ENCODE assay signal across 18 cellular contexts in genomic region chr16:84198401-84198800, GRCh38. TPM values are rescaled to one million over a fixed set of nuclear protein-coding genes. Genes with fewer than 3 reads are reported as not detected.
DNase-seq lines count a peak whose midpoint lies in the region; ATAC-seq and TF ChIP-seq lines count a peak whose summit lies in the region.
"Had no signal": no experiment of that assay in that cellular context is flagged by ENCODE, and none has a peak within 500 bp of the region (broad histone marks: within the 10 kb centered on the region; RNA-seq: fewer than 3 reads in every experiment).

No MANE protein-coding gene starts in this region.

- in situ Hi-C loops in gastrocnemius medialis (cut with MboI; ENCODE audit: low sequenced_read_pairs in 4 of 4) = loop anchor here in 2 of 4 donors (25.0 kb wide), 3 partner anchors 111 to 386 kb away; partner anchors contain the start of genes HSBP1 (in 1 of the 2), NECAB2 (in 1 of the 2) and OSGIN1 (in 1 of the 2)

- H4K20me1 ChIP-seq in SK-N-SH (ENCODE audit: insufficient read depth) = no peaks in the 10 kb centered on the region

- CTCF ChIA-PET in SK-N-SH (lab: Yijun Ruan, JAX) = interaction anchor here (1.2 to 4.2 kb wide), 2 partner anchors 11 to 34 kb away, joined by 3 to 24 read pairs; partner anchors contain the start of gene TAF1C

- POLR2A ChIA-PET in SK-N-SH (lab: Yijun Ruan, JAX) = no interaction called here

- H3K9me3 Mint-ChIP-seq in type B pancreatic cell = no peaks in the 10 kb centered on the region
- H3K9me3 Mint-ChIP-seq: activated naive CD8-positive, alpha-beta T cell treated with anti-CD3 and anti-CD28 coated beads, Interleukin-2, amount 10 ng/mL, durations not matched to agents 7 days and 5 days had no signal

- H3K36me3 Mint-ChIP-seq in type B pancreatic cell = no peaks in the 10 kb centered on the region
- H3K36me3 Mint-ChIP-seq: activated naive CD8-positive, alpha-beta T cell treated with anti-CD3 and anti-CD28 coated beads, Interleukin-2, amount 10 ng/mL, durations not matched to agents 7 days and 5 days had no signal

- H2AFZ ChIP-seq in SK-N-SH (ENCODE audit: low read depth) = no peak overlapping the region

- no peak for TF ChIP-seq EP300 in SK-N-SH (IDR thresholded peaks at IDR 0.05; ENCODE audit: borderline replicate concordance in 1 of 2, low read depth in 1 of 2, low read length in 1 of 2)
- no peak for TF ChIP-seq EP300 in esophagus muscularis mucosa (IDR thresholded peaks at IDR 0.05)

- H3K27ac ChIP-seq in SK-N-SH (ENCODE audit: low read depth in 2 of 2, low read length in 1 of 2) = no peak overlapping the region
- no peak overlapping the region for H3K27ac ChIP-seq in gastrocnemius medialis
- H3K27ac ChIP-seq in esophagus muscularis mucosa (replicated peaks in 1 of 4) = no peak overlapping the region
- H3K27ac ChIP-seq: thoracic aorta had no signal

- no peak for TF ChIP-seq RAD21 in SK-N-SH (IDR thresholded peaks at IDR 0.05; ENCODE audit: low read length)

- no peaks in the 10 kb centered on the region for H3K4me1 ChIP-seq in SK-N-SH (ENCODE audit: control insufficient read depth in 1 of 2, insufficient read depth in 2 of 2, low read depth in 1 of 2, low read length in 1 of 2)
- peaks cover 0 to 3% of the 10 kb centered on the region in 2 donors for H3K4me1 ChIP-seq in gastrocnemius medialis
- peaks cover 0 to 6% (median 0%) of the 10 kb centered on the region in 4 donors for H3K4me1 ChIP-seq in esophagus muscularis mucosa

- H3K27ac Mint-ChIP-seq in type B pancreatic cell = peak overlapping the region; percentile 59
- H3K27ac Mint-ChIP-seq: activated naive CD8-positive, alpha-beta T cell treated with anti-CD3 and anti-CD28 coated beads, Interleukin-2, amount 10 ng/mL, durations not matched to agents 7 days and 5 days had no signal

- H3K4me3 ChIP-seq in SK-N-SH (ENCODE audit: low read depth in 2 of 2, low read length in 1 of 2) (no peak overlapping the region), fibroblast of mammary gland (ENCODE audit: control insufficient read depth, low read depth, low read length) (no peak overlapping the region), gastrocnemius medialis (no peak overlapping the region), esophagus muscularis mucosa (no peak overlapping the region)
- H3K4me3 ChIP-seq: thoracic aorta had no signal

- TF ChIP-seq CTCF in SK-N-SH (IDR thresholded peaks at IDR 0.05) = no peak
- TF ChIP-seq CTCF in fibroblast of mammary gland (conservative IDR thresholded peaks at IDR 0.05; ENCODE audit: control insufficient read depth, insufficient read depth, low read depth, low read length) = no peak
- TF ChIP-seq CTCF in type B pancreatic cell (conservative IDR thresholded peaks at IDR 0.05) = no peak
- TF ChIP-seq CTCF in gastrocnemius medialis (IDR thresholded peaks at IDR 0.05 in 4 of 5, conservative IDR thresholded peaks at IDR 0.05 in 1 of 5) = no peak
- TF ChIP-seq CTCF in esophagus muscularis mucosa (IDR thresholded peaks at IDR 0.05) = no peak

- intact Hi-C loops in gastrocnemius medialis (cut with DNase I; ENCODE audit: low total_unique reads) (no loop called here), esophagus muscularis mucosa (cut with DNase I) (no loop called here)

- H3K9me3 ChIP-seq in SK-N-SH = no peaks in the 10 kb centered on the region
- H3K9me3 ChIP-seq in gastrocnemius medialis = no peaks in the 10 kb centered on the region
- H3K9me3 ChIP-seq in esophagus muscularis mucosa = no peaks in the 10 kb centered on the region
- H3K9me3 ChIP-seq: thoracic aorta had no signal

- H3K4me2 ChIP-seq in SK-N-SH = no peak overlapping the region

- H3K27me3 Mint-ChIP-seq in type B pancreatic cell = no peaks in the 10 kb centered on the region

- WGBS in SK-N-SH (ENCODE audit: low lambda C conversion rate) = 69% methylated on average over 10 of the region's 10 CpGs
- 60% methylated on average over 10 of the region's 10 CpGs for WGBS in esophagus muscularis mucosa

- no peak overlapping the region for H3K9ac ChIP-seq in SK-N-SH

- no peak overlapping the region for H3K4me3 Mint-ChIP-seq in type B pancreatic cell
- H3K4me3 Mint-ChIP-seq: activated naive CD8-positive, alpha-beta T cell treated with anti-CD3 and anti-CD28 coated beads, Interleukin-2, amount 10 ng/mL, durations not matched to agents 7 days and 5 days had no signal

- no peaks in the 10 kb centered on the region for H3K9me2 ChIP-seq in SK-N-SH

- no peaks in the 10 kb centered on the region for H3K27me3 ChIP-seq in SK-N-SH (ENCODE audit: insufficient read depth)
- peaks cover 0 to 4% (median 0%) of the 10 kb centered on the region in 3 donors for H3K27me3 ChIP-seq in gastrocnemius medialis
- peaks cover 0 to 31% (median 0%) of the 10 kb centered on the region in 4 donors for H3K27me3 ChIP-seq in esophagus muscularis mucosa

- no peaks in the 10 kb centered on the region for H3F3A ChIP-seq in SK-N-SH (replicated peaks; ENCODE audit: insufficient read depth)

- H3K36me3 ChIP-seq in SK-N-SH (replicated peaks in 1 of 2; ENCODE audit: control insufficient read depth in 1 of 2, insufficient read depth in 2 of 2, low read length in 1 of 2) (no peaks in the 10 kb centered on the region), gastrocnemius medialis (no peaks in the 10 kb centered on the region), esophagus muscularis mucosa (no peaks in the 10 kb centered on the region)
- H3K36me3 ChIP-seq: thoracic aorta had no signal

- ATAC-seq in SK-N-SH treated with all-trans-retinoic acid at 6 μM for 48 hours (peak; percentile 67), gastrocnemius medialis (no peak), GM21515 (IDR thresholded peaks at IDR 0.05; ENCODE audit: unreplicated experiment) (no peak)

- peaks cover 11% of the 10 kb centered on the region for H3K4me1 Mint-ChIP-seq in type B pancreatic cell (ENCODE audit: unreplicated experiment)

- DNase-seq in SK-N-SH = no peak
- peak; percentile 25 for DNase-seq in SW480 (ENCODE audit: low spot score)
- DNase-seq in fibroblast of mammary gland (ENCODE audit: low read depth) = peak; percentile 79
- DNase-seq in type B pancreatic cell (ENCODE audit: extremely low spot score, unreplicated experiment) = no peak
- DNase-seq in gastrocnemius medialis = no peak
- DNase-seq in esophagus muscularis mucosa (ENCODE audit: extremely low spot score) = no peak
- DNase-seq: 8988T; activated naive CD8-positive, alpha-beta T cell treated with anti-CD3 and anti-CD28 coated beads, Interleukin-2, amount 10 ng/mL, durations not matched to agents 7 days and 5 days; cortex of kidney; DMS 273 treated with DMSO at 0.1 percent for 48 hours; NCI-H1105; NCI-H510A; Right ventricle myocardium superior; small intestine had no signal

- TF ChIP-seq POLR2A in gastrocnemius medialis (IDR thresholded peaks at IDR 0.05) (no peak), esophagus muscularis mucosa (IDR thresholded peaks at IDR 0.05; ENCODE audit: low read depth) (no peak)

- no peaks in the 10 kb centered on the region for H3K79me2 ChIP-seq in SK-N-SH (ENCODE audit: insufficient read depth)

TF ChIP-seq in SK-N-SH treated with all-trans-retinoic acid at 6 μM for 48 hours, 23 proteins besides CTCF, POLR2A, EP300 and RAD21:
- TF ChIP-seq OSR1 (CRISPR knock-in tag; IDR thresholded peaks at IDR 0.05) (no peak), ZNF70 (CRISPR knock-in tag; IDR thresholded peaks at IDR 0.05) (no peak), RARB (CRISPR knock-in tag; IDR thresholded peaks at IDR 0.05) (no peak)

TF ChIP-seq in SK-N-SH, 30 proteins besides CTCF, POLR2A, EP300 and RAD21 (continues in another document):
- TF ChIP-seq SIN3A (IDR thresholded peaks at IDR 0.05; ENCODE audit: borderline replicate concordance, low read depth, low read length) (no peak), FOXJ3 (CRISPR knock-in tag; IDR thresholded peaks at IDR 0.05) (no peak), GATA2 (CRISPR knock-in tag; IDR thresholded peaks at IDR 0.05) (no peak), TCF12 (IDR thresholded peaks at IDR 0.05) (no peak), CHD2 (IDR thresholded peaks at IDR 0.05; ENCODE audit: low read length, partially characterized antibody) (no peak), RCOR1 (IDR thresholded peaks at IDR 0.05; ENCODE audit: low read length) (no peak)

RNA-seq across cellular contexts. Expression of gene ADAD2, which starts 7.4 kb away (rescaled TPM):
- polyA plus RNA-seq in SK-N-SH (2012; rRNA removed) = not detected in 2 replicates
- polyA plus RNA-seq in SK-N-SH (2012; cell fraction: cytosol; rRNA removed) = not detected in 2 replicates
- 0.02 and 0.04 TPM in 2 replicates for polyA plus RNA-seq in SK-N-SH (2012; cell fraction: nucleus; rRNA removed)
- total RNA-seq in type B pancreatic cell (ENCODE audit: low replicate concordance) = not detected in 2 replicates
- not detected for total RNA-seq in gastrocnemius medialis
- under 1 TPM in 3 of 4 donors, not detected in 1; 0.42 to 0.83 (median 0.80) TPM for total RNA-seq in esophagus muscularis mucosa
- total RNA-seq: activated naive CD8-positive, alpha-beta T cell treated with anti-CD3 and anti-CD28 coated beads, Interleukin-2, amount 10 ng/mL, durations not matched to agents 7 days and 5 days; thoracic aorta had no signal

RNA-seq across cellular contexts. Expression of gene TAF1C, which starts 11.5 kb away (rescaled TPM):
- 49.3 and 56.1 TPM in 2 replicates for polyA plus RNA-seq in SK-N-SH (2012; rRNA removed)
- polyA plus RNA-seq in SK-N-SH (2012; cell fraction: cytosol; rRNA removed) = 7.4 and 12.2 TPM in 2 replicates
- polyA plus RNA-seq in SK-N-SH (2012; cell fraction: nucleus; rRNA removed) = 440 and 505 TPM in 2 replicates
- total RNA-seq in type B pancreatic cell (ENCODE audit: low replicate concordance) (66.9 and 83.7 TPM in 2 replicates), gastrocnemius medialis (10 to 100 TPM in 3 of 4 donors, 1 to 10 TPM in 1; 6.8 to 35.5 (median 12.3) TPM), esophagus muscularis mucosa (10 to 100 TPM; 15.6 to 39.6 (median 21.8) TPM)

RNA-seq across cellular contexts. Expression of gene KCNG4, which starts 41.4 kb away (rescaled TPM):
- polyA plus RNA-seq in SK-N-SH (2012; rRNA removed) = 0.02 TPM in 1 of 2 replicates, not detected in the other
- polyA plus RNA-seq in SK-N-SH (2012; cell fraction: cytosol; rRNA removed) = under 0.01 TPM in 1 of 2 replicates, not detected in the other
- polyA plus RNA-seq in SK-N-SH (2012; cell fraction: nucleus; rRNA removed) = 0.01 TPM in 1 of 2 replicates, not detected in the other
- 0.12 and 0.17 TPM in 2 replicates for total RNA-seq in type B pancreatic cell (ENCODE audit: low replicate concordance)
- not detected for total RNA-seq in gastrocnemius medialis
- not detected for total RNA-seq in esophagus muscularis mucosa
- total RNA-seq: activated naive CD8-positive, alpha-beta T cell treated with anti-CD3 and anti-CD28 coated beads, Interleukin-2, amount 10 ng/mL, durations not matched to agents 7 days and 5 days; lower leg skin; Right ventricle myocardium superior; thoracic aorta had no signal
- polyA plus RNA-seq: small intestine had no signal

RNA-seq across cellular contexts. Expression of gene DNAAF1, which starts 53.3 kb away (rescaled TPM):
- 0.26 and 0.35 TPM in 2 replicates for polyA plus RNA-seq in SK-N-SH (2012; rRNA removed)
- polyA plus RNA-seq in SK-N-SH (2012; cell fraction: cytosol; rRNA removed) = 0.09 TPM in 2 replicates
- polyA plus RNA-seq in SK-N-SH (2012; cell fraction: nucleus; rRNA removed) = 2.1 and 2.2 TPM in 2 replicates
- total RNA-seq in type B pancreatic cell (ENCODE audit: low replicate concordance) = 0.67 and 3.2 TPM in 2 replicates
- not detected for total RNA-seq in gastrocnemius medialis
- under 1 TPM in 2 of 4 donors, not detected in 2; 0.66 to 0.78 TPM for total RNA-seq in esophagus muscularis mucosa
- total RNA-seq: activated naive CD8-positive, alpha-beta T cell treated with anti-CD3 and anti-CD28 coated beads, Interleukin-2, amount 10 ng/mL, durations not matched to agents 7 days and 5 days; Right ventricle myocardium superior; thoracic aorta had no signal

RNA-seq across cellular contexts. Expression of gene HSDL1, which starts 53.4 kb away (rescaled TPM):
- polyA plus RNA-seq in SK-N-SH (2012; rRNA removed) = 14.5 and 19.3 TPM in 2 replicates
- 18.4 and 19.0 TPM in 2 replicates for polyA plus RNA-seq in SK-N-SH (2012; cell fraction: cytosol; rRNA removed)
- 9.7 and 18.6 TPM in 2 replicates for polyA plus RNA-seq in SK-N-SH (2012; cell fraction: nucleus; rRNA removed)
- total RNA-seq in type B pancreatic cell (ENCODE audit: low replicate concordance) (22.9 and 36.4 TPM in 2 replicates), gastrocnemius medialis (10 to 100 TPM; 20.2 to 26.8 (median 22.6) TPM), esophagus muscularis mucosa (10 to 100 TPM in 3 of 4 donors, 1 to 10 TPM in 1; 7.1 to 14.6 (median 11.4) TPM)

Comparison
In these comparisons a context has a peak if more than half of its experiments do, and no peak if none do; other contexts are left out.
1. DNase-seq: peak in SW480 (single experiment) and fibroblast of mammary gland (single experiment); none in SK-N-SH (single experiment), type B pancreatic cell (single experiment), gastrocnemius medialis (0 of 2) and esophagus muscularis mucosa (single experiment).